14 cellular contexts compared by ENCODE assay signal in genomic region chr3:100158877-100159563, GRCh38. TPM values are rescaled to one million over a fixed set of nuclear protein-coding genes. Genes with fewer than 3 reads are reported as not detected.
DNase-seq lines count a peak whose midpoint lies in the region; TF ChIP-seq lines count a peak whose summit lies in the region.
"Had no signal": no experiment of that assay in that cellular context is flagged by ENCODE, and none has a peak within 500 bp of the region (broad histone marks: within the 10 kb centered on the region; RNA-seq: fewer than 3 reads in every experiment).

No MANE protein-coding gene starts in this region.

- H3K36me3 ChIP-seq in osteoblast (ENCODE audit: insufficient read depth, low read length): no peaks in the 10 kb centered on the region
- H3K36me3 ChIP-seq: pancreas had no signal

- H3K36me3 Mint-ChIP-seq in immature natural killer cell: peaks cover 14 to 19% (median 18%) of the 10 kb centered on the region in 3 donors

- no peaks in the 10 kb centered on the region for H3K27me3 Mint-ChIP-seq in immature natural killer cell (ENCODE audit: low read depth in 3 of 3)
- H3K27me3 Mint-ChIP-seq: activated naive CD8-positive, alpha-beta T cell treated with anti-CD3 and anti-CD28 coated beads, Interleukin-2, amount 10 ng/mL, durations not matched to agents 7 days and 5 days; CD4-positive, CD25-positive, alpha-beta regulatory T cell; effector memory CD8-positive, alpha-beta T cell had no signal

- no peaks in the 10 kb centered on the region for H3K9me3 ChIP-seq in osteoblast (ENCODE audit: low read depth, low read length)
- H3K9me3 ChIP-seq: pancreas had no signal

- peak; percentile 34 for DNase-seq in EH (ENCODE audit: low read depth)
- DNase-seq in NCI-H2171 treated with DMSO at 0.1 percent for 48 hours (lab: John Stamatoyannopoulos, UW): peak; percentile 86
- DNase-seq in epithelial cell of prostate (ENCODE audit: low read depth, low spot score): no peak
- DNase-seq in osteoblast (ENCODE audit: insufficient read length, low spot score, missing footprints): no peak
- DNase-seq in immature natural killer cell: no peak
- DNase-seq in stimulated activated CD4-positive, alpha-beta T cell treated with anti-CD3 and anti-CD28 coated beads, Interleukin-4, amount 100 ng/mL, for 4 hours: no peak
- DNase-seq in NOMO-1 treated with DMSO at 0.1 percent for 48 hours (lab: John Stamatoyannopoulos, UW; ENCODE audit: unreplicated experiment): no peak
- DNase-seq in medulla oblongata (ENCODE audit: extremely low spot score): no peak
- DNase-seq: activated naive CD8-positive, alpha-beta T cell treated with anti-CD3 and anti-CD28 coated beads, Interleukin-2, amount 10 ng/mL, durations not matched to agents 7 days and 5 days; CD4-positive, CD25-positive, alpha-beta regulatory T cell; effector memory CD8-positive, alpha-beta T cell; H9; pancreas had no signal

- H3K27ac ChIP-seq in epithelial cell of prostate: peak overlapping the region; percentile 21
- peak overlapping the region; percentile 89 for H3K27ac ChIP-seq in osteoblast (ENCODE audit: low read depth, low read length)

- H3K9me3 Mint-ChIP-seq in immature natural killer cell: peaks cover 7 to 20% (median 17%) of the 10 kb centered on the region in 6 donors

- no peaks in the 10 kb centered on the region for H3K4me1 Mint-ChIP-seq in immature natural killer cell
- H3K4me1 Mint-ChIP-seq: H9 had no signal

- H3K4me2 ChIP-seq in osteoblast (ENCODE audit: insufficient read depth, low read length): peak overlapping the region; percentile 66

- no peak overlapping the region for H3K4me3 ChIP-seq in osteoblast (ENCODE audit: insufficient read depth, low read length)
- H3K4me3 ChIP-seq: pancreas had no signal

- H3K27ac Mint-ChIP-seq in immature natural killer cell: no peak overlapping the region
- H3K27ac Mint-ChIP-seq: activated naive CD8-positive, alpha-beta T cell treated with anti-CD3 and anti-CD28 coated beads, Interleukin-2, amount 10 ng/mL, durations not matched to agents 7 days and 5 days; CD4-positive, CD25-positive, alpha-beta regulatory T cell; effector memory CD8-positive, alpha-beta T cell; T-helper 2 cell treated with Interferon-gamma antibody and Interleukin-4, amounts not matched to agents 5 μg/mL and 100 μg/mL, for 36 hours had no signal

- no peak overlapping the region for H2AFZ ChIP-seq in osteoblast (ENCODE audit: low read length)

- H4K20me1 ChIP-seq in osteoblast (ENCODE audit: insufficient read depth, low read length): no peaks in the 10 kb centered on the region

- no peaks in the 10 kb centered on the region for H3K27me3 ChIP-seq in osteoblast (ENCODE audit: insufficient read depth, low read length)
- H3K27me3 ChIP-seq: pancreas had no signal

- H3K4me3 Mint-ChIP-seq in immature natural killer cell: no peak overlapping the region
- H3K4me3 Mint-ChIP-seq: activated naive CD8-positive, alpha-beta T cell treated with anti-CD3 and anti-CD28 coated beads, Interleukin-2, amount 10 ng/mL, durations not matched to agents 7 days and 5 days; CD4-positive, CD25-positive, alpha-beta regulatory T cell; effector memory CD8-positive, alpha-beta T cell; H9; T-helper 2 cell treated with Interferon-gamma antibody and Interleukin-4, amounts not matched to agents 5 μg/mL and 100 μg/mL, for 36 hours had no signal

- H3K79me2 ChIP-seq in osteoblast (ENCODE audit: insufficient read depth, low read length): no peaks in the 10 kb centered on the region

- peaks cover 30% of the 10 kb centered on the region for H3K4me1 ChIP-seq in osteoblast (ENCODE audit: insufficient read depth, low read length)

- TF ChIP-seq CTCF in osteoblast (IDR thresholded peaks at IDR 0.05; ENCODE audit: extremely low read depth, low read depth, low read length): no peak

RNA-seq across cellular contexts. Expression of gene FILIP1L, which starts 44.7 kb away (rescaled TPM):
- 5.8 and 5.9 TPM in 2 replicates for total RNA-seq in osteoblast
- polyA plus RNA-seq in immature natural killer cell: under 1 TPM in 1 of 3 donors, not detected in 2; 0.09 TPM

Comparison
In these comparisons a context has a peak if more than half of its experiments do, and no peak if none do; other contexts are left out.
1. DNase-seq: peak in EH (single experiment) and NCI-H2171 treated with DMSO at 0.1 percent for 48 hours (single experiment); none in epithelial cell of prostate (single experiment), osteoblast (single experiment), immature natural killer cell (0 of 3), stimulated activated CD4-positive, alpha-beta T cell treated with anti-CD3 and anti-CD28 coated beads, Interleukin-4, amount 100 ng/mL, for 4 hours (0 of 2), NOMO-1 treated with DMSO at 0.1 percent for 48 hours (single experiment) and medulla oblongata (single experiment).